Comparison of ENCODE assay signal across 9 cellular contexts in the genomic region with DNA sequence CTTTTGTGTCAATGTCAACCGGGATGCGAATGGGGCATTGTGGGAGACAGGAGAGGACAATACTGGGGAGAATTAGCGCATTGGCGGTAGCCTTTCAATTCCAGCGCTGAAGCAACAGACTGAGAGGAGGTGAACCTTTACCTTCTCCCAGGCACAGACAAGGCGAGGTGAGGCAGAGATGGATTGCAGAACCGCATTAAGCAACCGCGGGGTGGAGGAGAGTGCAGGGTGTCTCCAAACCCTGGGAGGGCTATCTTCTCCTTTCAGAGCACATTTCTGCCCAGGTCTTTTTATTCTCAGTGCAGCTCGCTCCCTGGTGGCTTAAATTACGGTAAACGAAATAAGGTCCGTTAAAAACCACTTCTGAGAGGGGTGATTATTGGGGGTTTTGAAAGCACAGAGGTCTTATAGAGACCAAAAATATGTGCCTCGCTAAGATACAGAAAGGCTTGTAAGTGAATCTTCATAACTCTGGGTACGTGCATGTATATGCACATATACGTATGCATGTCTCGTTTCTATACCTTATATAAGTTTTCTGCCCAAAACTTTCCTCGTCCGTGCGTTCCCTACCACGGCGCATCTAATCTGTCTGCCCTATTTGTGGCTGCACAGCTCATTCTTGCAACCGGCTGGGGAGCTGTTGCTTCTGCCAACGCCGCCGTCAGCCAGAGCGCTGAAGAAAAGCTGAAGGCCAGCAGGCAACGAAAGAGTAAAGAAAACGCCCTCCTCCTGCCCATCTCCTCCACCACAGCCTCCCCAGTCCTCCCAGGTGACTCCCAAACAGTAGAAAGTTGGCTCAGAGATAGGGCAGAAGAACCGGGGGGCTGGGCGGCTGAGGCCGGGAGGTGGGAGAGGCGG. TPM values are rescaled to one million over a fixed set of nuclear protein-coding genes. Genes with fewer than 3 reads are reported as not detected.
A peak's percentile ranks its signal among the peaks of the same experiment; 100 is the strongest.
DNase-seq lines count a peak whose midpoint lies in the region; ATAC-seq, FAIRE-seq and TF ChIP-seq lines count a peak whose summit lies in the region.
"Had no signal": no experiment of that assay in that cellular context is flagged by ENCODE, and none has a peak within 500 bp of the region (broad histone marks: within the 10 kb centered on the region; RNA-seq: fewer than 3 reads in every experiment).

No MANE protein-coding gene starts in this region.

- intact Hi-C loops in A673 (cut with micrococcal nuclease; ENCODE audit: unreplicated experiment) = no loop called here
- intact Hi-C loops in K562 (cut with micrococcal nuclease) = loop anchor here (1.0 kb wide), 1 partner anchor 212 kb away; no protein-coding TSS in a partner anchor
- intact Hi-C loops in upper lobe of right lung (cut with DNase I) = no loop called here

- no peaks in the 10 kb centered on the region for H3K9me1 ChIP-seq in K562 (ENCODE audit: control insufficient read depth, insufficient read depth, low read length)

- H3K27me3 ChIP-seq in A673 (replicated peaks; ENCODE audit: insufficient read depth, low read depth, low read length, poor library complexity) (peaks cover 82% of the 10 kb centered on the region), H7 (ENCODE audit: control insufficient read depth, insufficient read depth, low read length) (peaks cover 37% of the 10 kb centered on the region), K562 (ENCODE audit: control insufficient read depth in 2 of 2, insufficient read depth in 2 of 2, low read length in 2 of 2) (no peaks in the 10 kb centered on the region), upper lobe of right lung (peaks cover 51% of the 10 kb centered on the region)

- CTCF ChIA-PET in A673 (lab: Charles Lee) (no interaction called here), K562 (lab: Yijun Ruan, JAX; ENCODE audit: low intra/inter-chr PET ratio) (no interaction called here)

- no peaks in the 10 kb centered on the region for H4K20me1 ChIP-seq in K562 (replicated peaks; ENCODE audit: control insufficient read depth, insufficient read depth, low read length)

- no peak for TF ChIP-seq POLR2A in K562 (conservative IDR thresholded peaks at IDR 0.05)

- peak overlapping the region in 1 of 2 experiments; percentile 91; a peak in 2 of 4 replicates for H3K9ac ChIP-seq in K562 (ENCODE audit: insufficient read depth in 1 of 2, low read depth in 2 of 2, low read length in 2 of 2)

- in situ Hi-C loops in K562 (cut with MboI) = no loop called here

- H3K4me3 ChIP-seq in A673 (ENCODE audit: low read depth, low read length, poor library complexity, severe bottlenecking) = no peak overlapping the region
- H3K4me3 ChIP-seq in H7 (ENCODE audit: insufficient read depth, low read depth, low read length) = peak overlapping the region; percentile 31
- H3K4me3 ChIP-seq in K562 = peak overlapping the region; percentile 45
- H3K4me3 ChIP-seq in upper lobe of right lung = no peak overlapping the region

- no peak for TF ChIP-seq EP300 in K562 (IDR thresholded peaks at IDR 0.05; ENCODE audit: low read length)

- H3K27ac ChIP-seq in A673 (ENCODE audit: low read depth, low read length, poor library complexity, severe bottlenecking) (no peak overlapping the region), K562 (ENCODE audit: extremely low read depth, low read depth, low read length) (no peak overlapping the region), upper lobe of right lung (no peak overlapping the region)
- H3K27ac ChIP-seq: neutrophil had no signal

- H3K4me2 ChIP-seq in K562 (ENCODE audit: insufficient read depth, low read length) = peak overlapping the region; percentile 74

- ATAC-seq in K562 = peak; percentile 71
- peak; percentile 35 for ATAC-seq in left lobe of liver
- peak; percentile 13 for ATAC-seq in upper lobe of right lung

- WGBS in K562 (ENCODE audit: insufficient coverage, low coverage, missing lambda C conversion rate) = 2% methylated on average over 32 of the region's 33 CpGs

- no peaks in the 10 kb centered on the region for H3K36me3 ChIP-seq in A673 (ENCODE audit: insufficient read depth, low read length, poor library complexity, severe bottlenecking)
- H3K36me3 ChIP-seq in H7 (replicated peaks; ENCODE audit: control insufficient read depth, insufficient read depth, low read length) = no peaks in the 10 kb centered on the region
- no peaks in the 10 kb centered on the region for H3K36me3 ChIP-seq in K562 (ENCODE audit: control insufficient read depth, insufficient read depth, low read length)
- H3K36me3 ChIP-seq in upper lobe of right lung = no peaks in the 10 kb centered on the region
- H3K36me3 ChIP-seq: neutrophil had no signal

- peak; percentile 35 to 39 for TF ChIP-seq RAD21 in K562 (CRISPR knock-in tag; conservative IDR thresholded peaks at IDR 0.05 in 1 of 2, IDR thresholded peaks at IDR 0.05 in 1 of 2)

- H3K9me3 ChIP-seq in A673 (ENCODE audit: low read depth, low read length, poor library complexity, severe bottlenecking) (no peaks in the 10 kb centered on the region), K562 (replicated peaks; ENCODE audit: control insufficient read depth, insufficient read depth, low read depth, low read length) (no peaks in the 10 kb centered on the region), upper lobe of right lung (no peaks in the 10 kb centered on the region)
- H3K9me3 ChIP-seq: neutrophil had no signal

- TF ChIP-seq CTCF in A673 (conservative IDR thresholded peaks at IDR 0.05; ENCODE audit: low read depth, low read length) = no peak
- TF ChIP-seq CTCF in K562 (IDR thresholded peaks at IDR 0.05 in 2 of 3, conservative IDR thresholded peaks at IDR 0.05 in 1 of 3; ENCODE audit: insufficient read depth in 2 of 3, low read depth in 1 of 3, low read length in 3 of 3) = peak in 1 of 3 experiments; percentile 32; a peak in 2 of 6 replicates
- TF ChIP-seq CTCF in upper lobe of right lung (IDR thresholded peaks at IDR 0.05) = no peak

- H3K79me2 ChIP-seq in K562 (ENCODE audit: control insufficient read depth, insufficient read depth, low read length) = no peaks in the 10 kb centered on the region

- H2AFZ ChIP-seq in K562 (ENCODE audit: low read depth, low read length) = peak overlapping the region; percentile 69

- DNase-seq in A673 (ENCODE audit: low spot score) = peak; percentile 14
- DNase-seq in H7 = peak; percentile 23
- DNase-seq in K562 (ENCODE audit: extremely low read depth in 1 of 4, low spot score in 3 of 4) = peak in 2 of 4 experiments; percentile 16 to 44
- no peak for DNase-seq in left lobe of liver (ENCODE audit: low spot score)
- DNase-seq in upper lobe of right lung = peak; percentile 55
- DNase-seq in mesenteric fat pad (ENCODE audit: low spot score) = no peak
- no peak for DNase-seq in activated CD4-positive, alpha-beta T cell treated with anti-CD3 and anti-CD28 coated beads for 4 hours
- DNase-seq in effector CD4-positive, alpha-beta T cell = no peak

- H3K4me1 ChIP-seq in A673 (ENCODE audit: insufficient read depth, low read length, poor library complexity, severe bottlenecking) (no peaks in the 10 kb centered on the region), K562 (replicated peaks in 1 of 2; ENCODE audit: control insufficient read depth in 2 of 2, insufficient read depth in 2 of 2, low read length in 2 of 2) (peaks cover 3 to 12% of the 10 kb centered on the region in 2 experiments; a peak in 4 of 5 replicates), upper lobe of right lung (no peaks in the 10 kb centered on the region)

- BruUV-seq in A673 (replicated peaks; lab: Mats Ljungman, UMichigan) (no TSS peak), K562 (replicated peaks; lab: Mats Ljungman, UMichigan) (no TSS peak)

- no peak for FAIRE-seq in K562 (lab: Jason Lieb, UNC)

- POLR2A ChIA-PET in A673 (lab: Charles Lee; ENCODE audit: low non-redundant PET) = no interaction called here
- POLR2A ChIA-PET in K562 (lab: Yijun Ruan, JAX) = interaction anchor here (0.5 to 1.0 kb wide), 2 partner anchors 33 to 106 kb away, joined by 3 to 4 read pairs; no protein-coding TSS in a partner anchor

RNA-seq across cellular contexts. Expression of a gene that starts 0.9 kb away (rescaled TPM):
- total RNA-seq in A673 (2021) (not detected in 2 replicates), K562 (2014; rRNA removed) (0.08 and 0.09 TPM in 2 replicates), K562 (2014; rRNA removed; fragmentation: Illumina TruSeq; extraction: Trizol) (0.03 TPM in 1 of 2 replicates, not detected in the other), K562 (2015; rRNA removed; fragmentation: Illumina TruSeq; extraction: Trizol) (0.22 and 0.23 TPM in 2 replicates), K562 (2021) (0.04 and 0.07 TPM in 2 replicates), left lobe of liver (not detected), upper lobe of right lung (not detected), mesenteric fat pad (not detected)
- total RNA-seq in H7 (2014; rRNA removed; shearing (Covaris generic)) = not detected in 2 replicates
- total RNA-seq in K562 (2011; cell fraction: chromatin; rRNA removed; ENCODE audit: low replicate concordance) = 0.09 TPM in 1 of 2 replicates, not detected in the other
- total RNA-seq in K562 (2011; cell fraction: nucleolus; rRNA removed) = under 0.01 TPM in 1 of 2 replicates, not detected in the other
- not detected in 2 replicates for total RNA-seq in K562 (2011; cell fraction: nucleoplasm; rRNA removed)
- polyA plus RNA-seq in K562 (2011; rRNA removed) (not detected in 2 replicates), K562 (2014; fragmentation: Illumina TruSeq; extraction: Trizol) (not detected in 2 replicates), K562 (2014; fragmentation: Nextera tagmentation; extraction: Ambion mirVana) (not detected), K562 (2014; rRNA removed) (not detected in 2 replicates)
- not detected in 2 replicates for polyA plus RNA-seq in K562 (2011; cell fraction: cytosol; rRNA removed)
- 0.20 TPM in 1 of 2 replicates, not detected in the other for polyA plus RNA-seq in K562 (2011; cell fraction: nucleus; rRNA removed)
- polyA plus RNA-seq in K562 (2012) = 0.08 and 0.12 TPM in 2 replicates
- 0.07 TPM in 1 of 2 replicates, not detected in the other for polyA minus RNA-seq in K562 (2011; rRNA and poly(A)+ RNA removed)
- not detected in 2 replicates for polyA minus RNA-seq in K562 (2011; cell fraction: cytosol; rRNA and poly(A)+ RNA removed)
- 0.13 TPM in 1 of 2 replicates, not detected in the other for polyA minus RNA-seq in K562 (2011; cell fraction: nucleus; rRNA and poly(A)+ RNA removed)

RNA-seq across cellular contexts. Expression of a gene that starts 37.0 kb away (rescaled TPM):
- not detected in 2 replicates for total RNA-seq in A673 (2021)
- not detected in 2 replicates for total RNA-seq in H7 (2014; rRNA removed; shearing (Covaris generic))
- not detected in 2 replicates for total RNA-seq in K562 (2011; cell fraction: chromatin; rRNA removed; ENCODE audit: low replicate concordance)
- total RNA-seq in K562 (2011; cell fraction: nucleolus; rRNA removed) = not detected in 2 replicates
- total RNA-seq in K562 (2011; cell fraction: nucleoplasm; rRNA removed) = not detected in 2 replicates
- total RNA-seq in K562 (2014; rRNA removed) = not detected in 2 replicates
- not detected in 2 replicates for total RNA-seq in K562 (2014; rRNA removed; fragmentation: Illumina TruSeq; extraction: Trizol)
- not detected in 2 replicates for total RNA-seq in K562 (2015; rRNA removed; fragmentation: Illumina TruSeq; extraction: Trizol)
- not detected in 2 replicates for total RNA-seq in K562 (2021)
- polyA plus RNA-seq in K562 (2011; rRNA removed) = not detected in 2 replicates
- not detected in 2 replicates for polyA plus RNA-seq in K562 (2011; cell fraction: cytosol; rRNA removed)
- not detected in 2 replicates for polyA plus RNA-seq in K562 (2011; cell fraction: nucleus; rRNA removed)
- not detected in 2 replicates for polyA plus RNA-seq in K562 (2012)
- polyA plus RNA-seq in K562 (2014; fragmentation: Illumina TruSeq; extraction: Trizol) = not detected in 2 replicates
- not detected for polyA plus RNA-seq in K562 (2014; fragmentation: Nextera tagmentation; extraction: Ambion mirVana)
- not detected in 2 replicates for polyA plus RNA-seq in K562 (2014; rRNA removed)
- not detected in 2 replicates for polyA minus RNA-seq in K562 (2011; rRNA and poly(A)+ RNA removed)
- not detected in 2 replicates for polyA minus RNA-seq in K562 (2011; cell fraction: cytosol; rRNA and poly(A)+ RNA removed)
- polyA minus RNA-seq in K562 (2011; cell fraction: nucleus; rRNA and poly(A)+ RNA removed) = not detected in 2 replicates
- not detected for total RNA-seq in left lobe of liver
- total RNA-seq in upper lobe of right lung = not detected
- not detected for total RNA-seq in mesenteric fat pad

Comparison
In these comparisons a context has a peak if more than half of its experiments do, and no peak if none do; other contexts are left out.
1. DNase-seq: peak in A673 (single experiment), H7 (single experiment) and upper lobe of right lung (single experiment); none in left lobe of liver (single experiment), mesenteric fat pad (single experiment), activated CD4-positive, alpha-beta T cell treated with anti-CD3 and anti-CD28 coated beads for 4 hours (0 of 2) and effector CD4-positive, alpha-beta T cell (single experiment).
2. H3K4me3 ChIP-seq: peak in H7 (single experiment) and K562 (single experiment); none in A673 (single experiment) and upper lobe of right lung (single experiment).
3. ATAC-seq: peak in every context shown above with its lines; median percentile 71 in K562; 35 in left lobe of liver; 13 in upper lobe of right lung.